9 cellular contexts compared by ENCODE assay signal in genomic region chr22:46528121-46528610, GRCh38. TPM values are rescaled to one million over a fixed set of nuclear protein-coding genes. Genes with fewer than 3 reads are reported as not detected.
DNase-seq lines count a peak whose midpoint lies in the region; ATAC-seq and TF ChIP-seq lines count a peak whose summit lies in the region.
"Had no signal": no experiment of that assay in that cellular context is flagged by ENCODE, and none has a peak within 500 bp of the region (broad histone marks: within the 10 kb centered on the region; RNA-seq: fewer than 3 reads in every experiment).

No MANE protein-coding gene starts in this region.

- H4K20me1 ChIP-seq in Karpas-422 (ENCODE audit: insufficient read depth, low read depth, low read length): no peaks in the 10 kb centered on the region

- peak; percentile 91 for DNase-seq in A172 (ENCODE audit: low spot score)
- DNase-seq in HK-2 (ENCODE audit: unreplicated experiment): peak; percentile 91
- peak; percentile 82 to 86 for DNase-seq in SJSA1 (ENCODE audit: low read depth in 1 of 2, low spot score in 2 of 2)
- DNase-seq in glomerular visceral epithelial cell (ENCODE audit: extremely low spot score): peak; percentile 97
- DNase-seq in NCI-H69 (lab: John Stamatoyannopoulos, UW): no peak
- DNase-seq in Peyer's patch: no peak
- no peak for DNase-seq in Karpas-422
- DNase-seq: aorta had no signal

- H3K9me3 ChIP-seq in SJSA1 (replicated peaks) (no peaks in the 10 kb centered on the region), Peyer's patch (no peaks in the 10 kb centered on the region), Karpas-422 (ENCODE audit: low read length) (no peaks in the 10 kb centered on the region)

- H3K79me2 ChIP-seq in Karpas-422 (ENCODE audit: low read length): no peaks in the 10 kb centered on the region

- peaks cover 13% of the 10 kb centered on the region for H3K4me1 ChIP-seq in SJSA1 (replicated peaks)
- H3K4me1 ChIP-seq in Peyer's patch: no peaks in the 10 kb centered on the region
- no peaks in the 10 kb centered on the region for H3K4me1 ChIP-seq in Karpas-422 (ENCODE audit: low read length)

- no peak overlapping the region for H3K4me2 ChIP-seq in Karpas-422 (ENCODE audit: low read depth, low read length, poor library complexity, severe bottlenecking)

- H3K27ac ChIP-seq in SJSA1 (peak overlapping the region; percentile 52), Peyer's patch (no peak overlapping the region), Karpas-422 (ENCODE audit: low read length) (no peak overlapping the region)

- H2AFZ ChIP-seq in Karpas-422 (ENCODE audit: low read length): no peak overlapping the region

- no peak for TF ChIP-seq CTCF in Peyer's patch (IDR thresholded peaks at IDR 0.05)

- H3K27me3 ChIP-seq in SJSA1 (replicated peaks): no peaks in the 10 kb centered on the region
- no peaks in the 10 kb centered on the region for H3K27me3 ChIP-seq in Peyer's patch
- no peaks in the 10 kb centered on the region for H3K27me3 ChIP-seq in Karpas-422 (ENCODE audit: low read length)

- no peaks in the 10 kb centered on the region for H3K9me2 ChIP-seq in Karpas-422 (replicated peaks; ENCODE audit: insufficient read depth, low read length)

- no peak overlapping the region for H3K9ac ChIP-seq in Karpas-422 (ENCODE audit: low read length)

- H3K4me3 ChIP-seq in SJSA1 (no peak overlapping the region), Peyer's patch (no peak overlapping the region), Karpas-422 (ENCODE audit: low read length) (no peak overlapping the region)

- H3K36me3 ChIP-seq in SJSA1 (no peaks in the 10 kb centered on the region), Peyer's patch (no peaks in the 10 kb centered on the region), Karpas-422 (ENCODE audit: insufficient read depth, low read length) (no peaks in the 10 kb centered on the region)

- no peak for TF ChIP-seq POLR2A in Peyer's patch (IDR thresholded peaks at IDR 0.05)

- no peak for ATAC-seq in HG03108 (IDR thresholded peaks at IDR 0.05; ENCODE audit: unreplicated experiment)

RNA-seq across cellular contexts. Expression of gene CELSR1, which starts 9.3 kb away (rescaled TPM):
- 16.7 and 19.6 TPM in 2 replicates for total RNA-seq in A172 (2014; rRNA removed; shearing (Covaris generic))
- 0.41 and 1.1 TPM in 2 replicates for total RNA-seq in SJSA1 (2014; rRNA removed; shearing (Covaris generic))
- 10 to 100 TPM in 1 of 4 donors, 1 to 10 TPM in 3; 1.1 to 22.3 (median 1.5) TPM for total RNA-seq in Peyer's patch
- total RNA-seq in Karpas-422 (2014; rRNA removed; shearing (Covaris generic); ENCODE audit: low replicate concordance): 0.11 and 0.51 TPM in 2 replicates

Comparison
In these comparisons a context has a peak if more than half of its experiments do, and no peak if none do; other contexts are left out.
1. DNase-seq: peak in A172 (single experiment), HK-2 (single experiment), SJSA1 (2 of 2) and glomerular visceral epithelial cell (single experiment); none in NCI-H69 (single experiment), Peyer's patch (0 of 3) and Karpas-422 (single experiment).